Comparison of ENCODE assay signal across 1 cellular context in genomic region chr17:68749742-68750562, GRCh38.
A peak's percentile ranks its signal among the peaks of the same experiment; 100 is the strongest.
TF ChIP-seq lines count a peak whose summit lies in the region.

No MANE protein-coding gene starts in this region.

TF ChIP-seq in K562, 482 proteins besides CTCF, POLR2A, EP300 and RAD21 (continued from another document and continues in another):
- TF ChIP-seq PRDM10 (IDR thresholded peaks at IDR 0.05; ENCODE audit: partially characterized antibody) (no peak), ZBTB17 (CRISPR knock-in tag; IDR thresholded peaks at IDR 0.05) (no peak), ZNF12 (CRISPR knock-in tag; IDR thresholded peaks at IDR 0.05) (no peak), PHB (CRISPR knock-in tag; IDR thresholded peaks at IDR 0.05) (no peak), RNF2 (IDR thresholded peaks at IDR 0.05) (no peak), ESRRA (IDR thresholded peaks at IDR 0.05; ENCODE audit: borderline replicate concordance, low read depth) (no peak), ZNF24 (IDR thresholded peaks at IDR 0.05) (no peak), MEIS2 (IDR thresholded peaks at IDR 0.05; ENCODE audit: partially characterized antibody) (no peak), RB1 (IDR thresholded peaks at IDR 0.05; ENCODE audit: low read depth) (no peak), JUND (IDR thresholded peaks at IDR 0.05; ENCODE audit: borderline replicate concordance, low read depth, low read length) (peak; percentile 46; the same call in 1 of the 2 replicates), JUND (tag; IDR thresholded peaks at IDR 0.05; ENCODE audit: borderline replicate concordance, low read depth, low read length) (peak; percentile 87), SREBF2 (CRISPR knock-in tag; IDR thresholded peaks at IDR 0.05) (no peak), ZFPM2 (CRISPR knock-in tag; IDR thresholded peaks at IDR 0.05) (no peak), YBX1 (IDR thresholded peaks at IDR 0.05) (no peak), ATF7 (IDR thresholded peaks at IDR 0.05) (peak; percentile 95), E2F6 (IDR thresholded peaks at IDR 0.05; ENCODE audit: borderline replicate concordance in 1 of 2, extremely low read depth in 1 of 2, insufficient read depth in 1 of 2, insufficient read length in 1 of 2, low read depth in 1 of 2, low read length in 1 of 2, poor library complexity in 1 of 2, severe bottlenecking in 1 of 2) (peak in 1 of 2 experiments; percentile 18), TRIM24 (IDR thresholded peaks at IDR 0.05) (no peak), SIRT6 (IDR thresholded peaks at IDR 0.05; ENCODE audit: low read depth, low read length) (no peak), ZNF165 (CRISPR knock-in tag; IDR thresholded peaks at IDR 0.05; ENCODE audit: borderline replicate concordance) (no peak), NEUROD1 (IDR thresholded peaks at IDR 0.05; ENCODE audit: borderline replicate concordance, low read depth, low read length, partially characterized antibody) (no peak), YY1 (IDR thresholded peaks at IDR 0.05; ENCODE audit: borderline replicate concordance in 1 of 3, control insufficient read depth in 1 of 3, extremely low read depth in 1 of 3, insufficient read depth in 3 of 3, insufficient read length in 1 of 3, insufficient replicate concordance in 2 of 3, low read depth in 1 of 3, low read length in 2 of 3) (no peak), EZH2 (IDR thresholded peaks at IDR 0.05; ENCODE audit: borderline replicate concordance, low read depth, low read length) (no peak), ILK (tag; IDR thresholded peaks at IDR 0.05; ENCODE audit: borderline replicate concordance, low read depth) (no peak), RCOR1 (IDR thresholded peaks at IDR 0.05; ENCODE audit: borderline replicate concordance in 1 of 2, low read depth in 2 of 2, low read length in 2 of 2) (no peak), GATA2 (CRISPR knock-in tag; IDR thresholded peaks at IDR 0.05) (no peak), L3MBTL2 (IDR thresholded peaks at IDR 0.05) (peak; percentile 70), TRIM28 (IDR thresholded peaks at IDR 0.05) (no peak), RUNX1 (IDR thresholded peaks at IDR 0.05; ENCODE audit: low read depth) (no peak), NBN (IDR thresholded peaks at IDR 0.05; ENCODE audit: low read depth) (no peak), U2AF2 (optimal IDR thresholded peaks at IDR 0.05; ENCODE audit: low read depth, low read length) (no peak), CEBPG (CRISPR knock-in tag; IDR thresholded peaks at IDR 0.05) (no peak), CEBPG (tag; conservative IDR thresholded peaks at IDR 0.05 in 1 of 2, IDR thresholded peaks at IDR 0.05 in 1 of 2) (peak; percentile 30 to 54; a peak in 2 of 4 replicates), STAT5A (IDR thresholded peaks at IDR 0.05; ENCODE audit: borderline replicate concordance, low read length) (no peak), FOXP1 (CRISPR knock-in tag; IDR thresholded peaks at IDR 0.05) (no peak), CREM (IDR thresholded peaks at IDR 0.05; ENCODE audit: low read depth) (peak; percentile 66)
- TF ChIP-seq, protein P1, sequence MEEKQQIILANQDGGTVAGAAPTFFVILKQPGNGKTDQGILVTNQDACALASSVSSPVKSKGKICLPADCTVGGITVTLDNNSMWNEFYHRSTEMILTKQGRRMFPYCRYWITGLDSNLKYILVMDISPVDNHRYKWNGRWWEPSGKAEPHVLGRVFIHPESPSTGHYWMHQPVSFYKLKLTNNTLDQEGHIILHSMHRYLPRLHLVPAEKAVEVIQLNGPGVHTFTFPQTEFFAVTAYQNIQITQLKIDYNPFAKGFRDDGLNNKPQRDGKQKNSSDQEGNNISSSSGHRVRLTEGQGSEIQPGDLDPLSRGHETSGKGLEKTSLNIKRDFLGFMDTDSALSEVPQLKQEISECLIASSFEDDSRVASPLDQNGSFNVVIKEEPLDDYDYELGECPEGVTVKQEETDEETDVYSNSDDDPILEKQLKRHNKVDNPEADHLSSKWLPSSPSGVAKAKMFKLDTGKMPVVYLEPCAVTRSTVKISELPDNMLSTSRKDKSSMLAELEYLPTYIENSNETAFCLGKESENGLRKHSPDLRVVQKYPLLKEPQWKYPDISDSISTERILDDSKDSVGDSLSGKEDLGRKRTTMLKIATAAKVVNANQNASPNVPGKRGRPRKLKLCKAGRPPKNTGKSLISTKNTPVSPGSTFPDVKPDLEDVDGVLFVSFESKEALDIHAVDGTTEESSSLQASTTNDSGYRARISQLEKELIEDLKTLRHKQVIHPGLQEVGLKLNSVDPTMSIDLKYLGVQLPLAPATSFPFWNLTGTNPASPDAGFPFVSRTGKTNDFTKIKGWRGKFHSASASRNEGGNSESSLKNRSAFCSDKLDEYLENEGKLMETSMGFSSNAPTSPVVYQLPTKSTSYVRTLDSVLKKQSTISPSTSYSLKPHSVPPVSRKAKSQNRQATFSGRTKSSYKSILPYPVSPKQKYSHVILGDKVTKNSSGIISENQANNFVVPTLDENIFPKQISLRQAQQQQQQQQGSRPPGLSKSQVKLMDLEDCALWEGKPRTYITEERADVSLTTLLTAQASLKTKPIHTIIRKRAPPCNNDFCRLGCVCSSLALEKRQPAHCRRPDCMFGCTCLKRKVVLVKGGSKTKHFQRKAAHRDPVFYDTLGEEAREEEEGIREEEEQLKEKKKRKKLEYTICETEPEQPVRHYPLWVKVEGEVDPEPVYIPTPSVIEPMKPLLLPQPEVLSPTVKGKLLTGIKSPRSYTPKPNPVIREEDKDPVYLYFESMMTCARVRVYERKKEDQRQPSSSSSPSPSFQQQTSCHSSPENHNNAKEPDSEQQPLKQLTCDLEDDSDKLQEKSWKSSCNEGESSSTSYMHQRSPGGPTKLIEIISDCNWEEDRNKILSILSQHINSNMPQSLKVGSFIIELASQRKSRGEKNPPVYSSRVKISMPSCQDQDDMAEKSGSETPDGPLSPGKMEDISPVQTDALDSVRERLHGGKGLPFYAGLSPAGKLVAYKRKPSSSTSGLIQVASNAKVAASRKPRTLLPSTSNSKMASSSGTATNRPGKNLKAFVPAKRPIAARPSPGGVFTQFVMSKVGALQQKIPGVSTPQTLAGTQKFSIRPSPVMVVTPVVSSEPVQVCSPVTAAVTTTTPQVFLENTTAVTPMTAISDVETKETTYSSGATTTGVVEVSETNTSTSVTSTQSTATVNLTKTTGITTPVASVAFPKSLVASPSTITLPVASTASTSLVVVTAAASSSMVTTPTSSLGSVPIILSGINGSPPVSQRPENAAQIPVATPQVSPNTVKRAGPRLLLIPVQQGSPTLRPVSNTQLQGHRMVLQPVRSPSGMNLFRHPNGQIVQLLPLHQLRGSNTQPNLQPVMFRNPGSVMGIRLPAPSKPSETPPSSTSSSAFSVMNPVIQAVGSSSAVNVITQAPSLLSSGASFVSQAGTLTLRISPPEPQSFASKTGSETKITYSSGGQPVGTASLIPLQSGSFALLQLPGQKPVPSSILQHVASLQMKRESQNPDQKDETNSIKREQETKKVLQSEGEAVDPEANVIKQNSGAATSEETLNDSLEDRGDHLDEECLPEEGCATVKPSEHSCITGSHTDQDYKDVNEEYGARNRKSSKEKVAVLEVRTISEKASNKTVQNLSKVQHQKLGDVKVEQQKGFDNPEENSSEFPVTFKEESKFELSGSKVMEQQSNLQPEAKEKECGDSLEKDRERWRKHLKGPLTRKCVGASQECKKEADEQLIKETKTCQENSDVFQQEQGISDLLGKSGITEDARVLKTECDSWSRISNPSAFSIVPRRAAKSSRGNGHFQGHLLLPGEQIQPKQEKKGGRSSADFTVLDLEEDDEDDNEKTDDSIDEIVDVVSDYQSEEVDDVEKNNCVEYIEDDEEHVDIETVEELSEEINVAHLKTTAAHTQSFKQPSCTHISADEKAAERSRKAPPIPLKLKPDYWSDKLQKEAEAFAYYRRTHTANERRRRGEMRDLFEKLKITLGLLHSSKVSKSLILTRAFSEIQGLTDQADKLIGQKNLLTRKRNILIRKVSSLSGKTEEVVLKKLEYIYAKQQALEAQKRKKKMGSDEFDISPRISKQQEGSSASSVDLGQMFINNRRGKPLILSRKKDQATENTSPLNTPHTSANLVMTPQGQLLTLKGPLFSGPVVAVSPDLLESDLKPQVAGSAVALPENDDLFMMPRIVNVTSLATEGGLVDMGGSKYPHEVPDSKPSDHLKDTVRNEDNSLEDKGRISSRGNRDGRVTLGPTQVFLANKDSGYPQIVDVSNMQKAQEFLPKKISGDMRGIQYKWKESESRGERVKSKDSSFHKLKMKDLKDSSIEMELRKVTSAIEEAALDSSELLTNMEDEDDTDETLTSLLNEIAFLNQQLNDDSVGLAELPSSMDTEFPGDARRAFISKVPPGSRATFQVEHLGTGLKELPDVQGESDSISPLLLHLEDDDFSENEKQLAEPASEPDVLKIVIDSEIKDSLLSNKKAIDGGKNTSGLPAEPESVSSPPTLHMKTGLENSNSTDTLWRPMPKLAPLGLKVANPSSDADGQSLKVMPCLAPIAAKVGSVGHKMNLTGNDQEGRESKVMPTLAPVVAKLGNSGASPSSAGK (IDR thresholded peaks at IDR 0.05) = peak; percentile 47
- TF ChIP-seq, protein P2, sequence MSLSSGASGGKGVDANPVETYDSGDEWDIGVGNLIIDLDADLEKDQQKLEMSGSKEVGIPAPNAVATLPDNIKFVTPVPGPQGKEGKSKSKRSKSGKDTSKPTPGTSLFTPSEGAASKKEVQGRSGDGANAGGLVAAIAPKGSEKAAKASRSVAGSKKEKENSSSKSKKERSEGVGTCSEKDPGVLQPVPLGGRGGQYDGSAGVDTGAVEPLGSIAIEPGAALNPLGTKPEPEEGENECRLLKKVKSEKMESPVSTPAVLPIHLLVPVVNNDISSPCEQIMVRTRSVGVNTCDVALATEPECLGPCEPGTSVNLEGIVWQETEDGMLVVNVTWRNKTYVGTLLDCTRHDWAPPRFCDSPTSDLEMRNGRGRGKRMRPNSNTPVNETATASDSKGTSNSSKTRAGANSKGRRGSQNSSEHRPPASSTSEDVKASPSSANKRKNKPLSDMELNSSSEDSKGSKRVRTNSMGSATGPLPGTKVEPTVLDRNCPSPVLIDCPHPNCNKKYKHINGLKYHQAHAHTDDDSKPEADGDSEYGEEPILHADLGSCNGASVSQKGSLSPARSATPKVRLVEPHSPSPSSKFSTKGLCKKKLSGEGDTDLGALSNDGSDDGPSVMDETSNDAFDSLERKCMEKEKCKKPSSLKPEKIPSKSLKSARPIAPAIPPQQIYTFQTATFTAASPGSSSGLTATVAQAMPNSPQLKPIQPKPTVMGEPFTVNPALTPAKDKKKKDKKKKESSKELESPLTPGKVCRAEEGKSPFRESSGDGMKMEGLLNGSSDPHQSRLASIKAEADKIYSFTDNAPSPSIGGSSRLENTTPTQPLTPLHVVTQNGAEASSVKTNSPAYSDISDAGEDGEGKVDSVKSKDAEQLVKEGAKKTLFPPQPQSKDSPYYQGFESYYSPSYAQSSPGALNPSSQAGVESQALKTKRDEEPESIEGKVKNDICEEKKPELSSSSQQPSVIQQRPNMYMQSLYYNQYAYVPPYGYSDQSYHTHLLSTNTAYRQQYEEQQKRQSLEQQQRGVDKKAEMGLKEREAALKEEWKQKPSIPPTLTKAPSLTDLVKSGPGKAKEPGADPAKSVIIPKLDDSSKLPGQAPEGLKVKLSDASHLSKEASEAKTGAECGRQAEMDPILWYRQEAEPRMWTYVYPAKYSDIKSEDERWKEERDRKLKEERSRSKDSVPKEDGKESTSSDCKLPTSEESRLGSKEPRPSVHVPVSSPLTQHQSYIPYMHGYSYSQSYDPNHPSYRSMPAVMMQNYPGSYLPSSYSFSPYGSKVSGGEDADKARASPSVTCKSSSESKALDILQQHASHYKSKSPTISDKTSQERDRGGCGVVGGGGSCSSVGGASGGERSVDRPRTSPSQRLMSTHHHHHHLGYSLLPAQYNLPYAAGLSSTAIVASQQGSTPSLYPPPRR (CRISPR knock-in tag; IDR thresholded peaks at IDR 0.05; ENCODE audit: borderline replicate concordance) = no peak
- TF ChIP-seq, protein P3, sequence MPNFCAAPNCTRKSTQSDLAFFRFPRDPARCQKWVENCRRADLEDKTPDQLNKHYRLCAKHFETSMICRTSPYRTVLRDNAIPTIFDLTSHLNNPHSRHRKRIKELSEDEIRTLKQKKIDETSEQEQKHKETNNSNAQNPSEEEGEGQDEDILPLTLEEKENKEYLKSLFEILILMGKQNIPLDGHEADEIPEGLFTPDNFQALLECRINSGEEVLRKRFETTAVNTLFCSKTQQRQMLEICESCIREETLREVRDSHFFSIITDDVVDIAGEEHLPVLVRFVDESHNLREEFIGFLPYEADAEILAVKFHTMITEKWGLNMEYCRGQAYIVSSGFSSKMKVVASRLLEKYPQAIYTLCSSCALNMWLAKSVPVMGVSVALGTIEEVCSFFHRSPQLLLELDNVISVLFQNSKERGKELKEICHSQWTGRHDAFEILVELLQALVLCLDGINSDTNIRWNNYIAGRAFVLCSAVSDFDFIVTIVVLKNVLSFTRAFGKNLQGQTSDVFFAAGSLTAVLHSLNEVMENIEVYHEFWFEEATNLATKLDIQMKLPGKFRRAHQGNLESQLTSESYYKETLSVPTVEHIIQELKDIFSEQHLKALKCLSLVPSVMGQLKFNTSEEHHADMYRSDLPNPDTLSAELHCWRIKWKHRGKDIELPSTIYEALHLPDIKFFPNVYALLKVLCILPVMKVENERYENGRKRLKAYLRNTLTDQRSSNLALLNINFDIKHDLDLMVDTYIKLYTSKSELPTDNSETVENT (CRISPR knock-in tag; IDR thresholded peaks at IDR 0.05) = no peak
